2 cellular contexts compared by ENCODE assay signal in genomic region chr7:100071018-100071723, GRCh38.
TF ChIP-seq lines count a peak whose summit lies in the region.

No MANE protein-coding gene starts in this region.

TF ChIP-seq in SK-N-SH, 30 proteins besides CTCF, POLR2A, EP300 and RAD21 (continued from another document):
- 0 out of 2 replicates have a peak, but pooled peaks have one; percentile 22 for TF ChIP-seq ZBTB33 (IDR thresholded peaks at IDR 0.05; ENCODE audit: borderline replicate concordance, low read depth)
TF ChIP-seq in SK-N-SH: peak in this region for 4.

TF ChIP-seq in SK-N-SH treated with all-trans-retinoic acid at 6 μM for 48 hours, 23 proteins besides CTCF, POLR2A, EP300 and RAD21 (continued from another document):
- TF ChIP-seq ARNTL (CRISPR knock-in tag; IDR thresholded peaks at IDR 0.05; ENCODE audit: borderline replicate concordance, low read depth) (no peak), ZNF565 (CRISPR knock-in tag; conservative IDR thresholded peaks at IDR 0.05; ENCODE audit: low read depth) (no peak)
